Comparison of ENCODE assay signal across 8 cellular contexts in genomic region chr19:55600336-55601028, GRCh38. TPM values are rescaled to one million over a fixed set of nuclear protein-coding genes. Genes with fewer than 3 reads are reported as not detected.
DNase-seq lines count a peak whose midpoint lies in the region; ATAC-seq and TF ChIP-seq lines count a peak whose summit lies in the region.

No MANE protein-coding gene starts in this region.

- H3K27ac ChIP-seq in 22Rv1 (peak overlapping the region; percentile 98), hepatocyte (peak overlapping the region; percentile 98), gastrocnemius medialis (peak overlapping the region; percentile 97 to 100 (median 98))

- H4K20me1 ChIP-seq in hepatocyte (ENCODE audit: insufficient read depth, poor library complexity, severe bottlenecking) = no peaks in the 10 kb centered on the region

- no peaks in the 10 kb centered on the region for H3K9me3 Mint-ChIP-seq in activated naive CD4-positive, alpha-beta T cell treated with anti-CD3 and anti-CD28 coated beads, Interleukin-2, amount 10 ng/mL, durations not matched to agents 7 days and 5 days

- H3K27ac Mint-ChIP-seq in activated naive CD4-positive, alpha-beta T cell treated with anti-CD3 and anti-CD28 coated beads, Interleukin-2, amount 10 ng/mL, durations not matched to agents 7 days and 5 days = peak overlapping the region; percentile 89

- intact Hi-C loops in gastrocnemius medialis (cut with DNase I; ENCODE audit: low total_unique reads) = loop anchor here (1.0 to 10.0 kb wide), 3 partner anchors 24 to 1396 kb away; partner anchors contain the start of genes KMT5C, RPS9 and ZNF784

- H2AFZ ChIP-seq in hepatocyte = peak overlapping the region; percentile 74

- H3K4me3 ChIP-seq in GM12864 (ENCODE audit: low read depth, low read length) (peak overlapping the region; percentile 90), hepatocyte (peak overlapping the region; percentile 76), gastrocnemius medialis (peak overlapping the region; percentile 75 to 95 (median 86))

- H3K9me2 ChIP-seq in hepatocyte (replicated peaks; ENCODE audit: insufficient read depth) = no peaks in the 10 kb centered on the region

- CTCF ChIA-PET in activated naive CD4-positive, alpha-beta T cell treated with anti-CD3 and anti-CD28 coated beads, Interleukin-2, amount 10 ng/mL, durations not matched to agents 7 days and 5 days (lab: Charles Lee) = interaction anchor here (0.9 to 1.2 kb wide), 2 partner anchors 24 to 32 kb away, joined by 3 read pairs; partner anchors contain the start of gene ZNF784

- DNase-seq in GM12864 (ENCODE audit: low read depth) (no peak), NCI-H2227 (lab: John Stamatoyannopoulos, UW; ENCODE audit: unreplicated experiment) (peak; percentile 100), hepatocyte (ENCODE audit: low spot score) (peak; percentile 89), gastrocnemius medialis (no peak), UCSD-AML1 (lab: John Stamatoyannopoulos, UW; ENCODE audit: unreplicated experiment) (no peak)
- no peak for DNase-seq in activated naive CD4-positive, alpha-beta T cell treated with anti-CD3 and anti-CD28 coated beads, Interleukin-2, amount 10 ng/mL, durations not matched to agents 7 days and 5 days

- TF ChIP-seq POLR2A in gastrocnemius medialis (IDR thresholded peaks at IDR 0.05) = peak in 1 of 2 donors; percentile 13

- H3K4me2 ChIP-seq in hepatocyte = peak overlapping the region; percentile 93

- H3K4me1 Mint-ChIP-seq in activated naive CD4-positive, alpha-beta T cell treated with anti-CD3 and anti-CD28 coated beads, Interleukin-2, amount 10 ng/mL, durations not matched to agents 7 days and 5 days = peaks cover 38% of the 10 kb centered on the region

- H3K27me3 ChIP-seq in hepatocyte (no peaks in the 10 kb centered on the region), gastrocnemius medialis (no peaks in the 10 kb centered on the region)

- ATAC-seq in HG03025 (IDR thresholded peaks at IDR 0.05; ENCODE audit: low FRiP score, unreplicated experiment) (peak; percentile 8), gastrocnemius medialis (peak in 1 of 2 donors; percentile 2)

- in situ Hi-C loops in gastrocnemius medialis (cut with MboI; ENCODE audit: low sequenced_read_pairs in 4 of 4) = no loop called here

- H3K36me3 ChIP-seq in hepatocyte (replicated peaks; ENCODE audit: insufficient read depth, low read depth) (no peaks in the 10 kb centered on the region), gastrocnemius medialis (peaks cover 0 to 9% of the 10 kb centered on the region in 2 donors)

- no peak for TF ChIP-seq CTCF in 22Rv1 (IDR thresholded peaks at IDR 0.05)
- no peak for TF ChIP-seq CTCF in GM12864 (IDR thresholded peaks at IDR 0.05; ENCODE audit: low read depth, low read length, missing control alignments)
- TF ChIP-seq CTCF in hepatocyte (IDR thresholded peaks at IDR 0.05; ENCODE audit: poor library complexity) = no peak
- no peak for TF ChIP-seq CTCF in gastrocnemius medialis (IDR thresholded peaks at IDR 0.05 in 4 of 5, conservative IDR thresholded peaks at IDR 0.05 in 1 of 5)

- H3K79me2 ChIP-seq in hepatocyte = peaks cover 5% of the 10 kb centered on the region

- no peaks in the 10 kb centered on the region for H3K27me3 Mint-ChIP-seq in activated naive CD4-positive, alpha-beta T cell treated with anti-CD3 and anti-CD28 coated beads, Interleukin-2, amount 10 ng/mL, durations not matched to agents 7 days and 5 days

- 12% methylated on average over 15 of the region's 67 CpGs for WGBS in hepatocyte (ENCODE audit: low lambda C conversion rate, missing lambda C conversion rate)

- H3K4me1 ChIP-seq in hepatocyte (ENCODE audit: insufficient read depth) = peaks cover 13% of the 10 kb centered on the region
- peaks cover 18 to 23% of the 10 kb centered on the region in 2 donors for H3K4me1 ChIP-seq in gastrocnemius medialis

- H3K9me3 ChIP-seq in hepatocyte (ENCODE audit: low read depth) (no peaks in the 10 kb centered on the region), gastrocnemius medialis (no peaks in the 10 kb centered on the region)

- peak overlapping the region; percentile 98 for H3K4me3 Mint-ChIP-seq in activated naive CD4-positive, alpha-beta T cell treated with anti-CD3 and anti-CD28 coated beads, Interleukin-2, amount 10 ng/mL, durations not matched to agents 7 days and 5 days

- H3K36me3 Mint-ChIP-seq in activated naive CD4-positive, alpha-beta T cell treated with anti-CD3 and anti-CD28 coated beads, Interleukin-2, amount 10 ng/mL, durations not matched to agents 7 days and 5 days = peaks cover 38% of the 10 kb centered on the region

RNA-seq across cellular contexts. Expression of gene ZNF524, which starts 0.4 kb away (rescaled TPM):
- total RNA-seq in hepatocyte = 8.4 and 12.4 TPM in 2 replicates
- polyA plus RNA-seq in hepatocyte = 18.5 and 19.5 TPM in 2 replicates
- total RNA-seq in gastrocnemius medialis = 10 to 100 TPM; 35.6 to 61.7 (median 47.0) TPM

RNA-seq across cellular contexts. Expression of gene FIZ1, which starts 1.2 kb away (rescaled TPM):
- total RNA-seq in hepatocyte (3.8 and 5.6 TPM in 2 replicates), gastrocnemius medialis (10 to 100 TPM in 1 of 4 donors, 1 to 10 TPM in 3; 6.8 to 11.2 (median 7.4) TPM)
- 14.0 and 16.4 TPM in 2 replicates for polyA plus RNA-seq in hepatocyte

RNA-seq across cellular contexts. Expression of gene ZNF865, which starts 5.0 kb away (rescaled TPM):
- total RNA-seq in hepatocyte = 3.0 and 3.1 TPM in 2 replicates
- polyA plus RNA-seq in hepatocyte = 1.7 and 2.2 TPM in 2 replicates
- 10 to 100 TPM; 10.3 to 23.4 (median 15.2) TPM for total RNA-seq in gastrocnemius medialis

RNA-seq across cellular contexts. Expression of gene ZNF579, which starts 19.8 kb away (rescaled TPM):
- total RNA-seq in hepatocyte (4.1 and 5.1 TPM in 2 replicates), gastrocnemius medialis (10 to 100 TPM; 15.0 to 19.3 (median 16.8) TPM)
- polyA plus RNA-seq in hepatocyte = 14.8 and 21.7 TPM in 2 replicates

RNA-seq across cellular contexts. Expression of gene ZNF784, which starts 23.9 kb away (rescaled TPM):
- total RNA-seq in hepatocyte (6.7 and 7.2 TPM in 2 replicates), gastrocnemius medialis (1 to 10 TPM; 6.0 to 10.0 (median 8.2) TPM)
- 5.5 and 10.0 TPM in 2 replicates for polyA plus RNA-seq in hepatocyte

Comparison
In these comparisons a context has a peak if more than half of its experiments do, and no peak if none do; other contexts are left out.
1. DNase-seq: peak in NCI-H2227 (single experiment) and hepatocyte (single experiment); none in GM12864 (single experiment), activated naive CD4-positive, alpha-beta T cell treated with anti-CD3 and anti-CD28 coated beads, Interleukin-2, amount 10 ng/mL, durations not matched to agents 7 days and 5 days (single experiment), gastrocnemius medialis (0 of 2) and UCSD-AML1 (single experiment).
2. Peak in every context shown above with its lines, with median percentiles within 50 percentile points of each other: H3K27ac ChIP-seq and H3K4me3 ChIP-seq.